In genomic region chr2:53964237-53964952, GRCh38 we compare ENCODE assay signal across 11 cellular contexts. TPM values are rescaled to one million over a fixed set of nuclear protein-coding genes. Genes with fewer than 3 reads are reported as not detected.
DNase-seq lines count a peak whose midpoint lies in the region; ATAC-seq, FAIRE-seq and TF ChIP-seq lines count a peak whose summit lies in the region.
"Had no signal": no experiment of that assay in that cellular context is flagged by ENCODE, and none has a peak within 500 bp of the region (broad histone marks: within the 10 kb centered on the region; RNA-seq: fewer than 3 reads in every experiment).

No MANE protein-coding gene starts in this region.

- no peak overlapping the region for H3K4ac ChIP-seq in mesendoderm (ENCODE audit: low read depth, low read length)

- no peak overlapping the region for H4K5ac ChIP-seq in mesendoderm (ENCODE audit: low read length)

- H3K4me1 ChIP-seq in DND-41 (ENCODE audit: insufficient read depth, low read length) (peaks cover 38% of the 10 kb centered on the region), mesendoderm (ENCODE audit: control insufficient read depth, low read depth, low read length) (peaks cover 4% of the 10 kb centered on the region), SK-N-SH (ENCODE audit: control insufficient read depth in 1 of 2, insufficient read depth in 2 of 2, low read depth in 1 of 2, low read length in 1 of 2) (peaks cover 0 to 8% of the 10 kb centered on the region in 2 experiments; a peak in 2 of 4 replicates)

- H3K27me3 ChIP-seq in DND-41 (ENCODE audit: insufficient read depth, low read length, poor library complexity) = no peaks in the 10 kb centered on the region
- no peaks in the 10 kb centered on the region for H3K27me3 ChIP-seq in mesendoderm (ENCODE audit: insufficient read depth, low read length, poor library complexity)
- no peaks in the 10 kb centered on the region for H3K27me3 ChIP-seq in SK-N-SH (ENCODE audit: insufficient read depth)

- H3K27me3 Mint-ChIP-seq in activated T-helper 17 cell treated with anti-CD3 and anti-CD28 coated beads, Interleukin-2, amount 50 U/mL, for 72 hours = no peaks in the 10 kb centered on the region
- H3K27me3 Mint-ChIP-seq in activated T-helper 2 cell treated with anti-CD3 and anti-CD28 coated beads, Interferon-gamma antibody, Interleukin-2, Interleukin-4, amounts not matched to agents 10 μg/mL and 5 μg/mL and 100 μg/mL, durations not matched to agents 14 hours and 24 hours and 36 hours (ENCODE audit: low read depth) = no peaks in the 10 kb centered on the region

- no peak for DNase-seq in DND-41
- DNase-seq in H54 (ENCODE audit: insufficient read length, low spot score) = no peak
- no peak for DNase-seq in mesendoderm
- DNase-seq in NCI-H748 treated with DMSO at 0.1 percent for 48 hours (lab: John Stamatoyannopoulos, UW) = no peak
- DNase-seq in activated T-helper 2 cell treated with anti-CD3 and anti-CD28 coated beads, Interferon-gamma antibody, Interleukin-2, Interleukin-4, amounts not matched to agents 10 μg/mL and 5 μg/mL and 100 μg/mL, durations not matched to agents 14 hours and 24 hours and 36 hours (ENCODE audit: low spot score) = no peak
- no peak for DNase-seq in SK-N-SH
- DNase-seq: effector CD8-positive, alpha-beta T cell; hippocampal formation; NCI-H187 treated with DMSO at 0.1 percent for 48 hours had no signal

- TF ChIP-seq CTCF in DND-41 (IDR thresholded peaks at IDR 0.05; ENCODE audit: borderline replicate concordance, extremely low read depth, low read length, poor library complexity, severe bottlenecking) (no peak), SK-N-SH (IDR thresholded peaks at IDR 0.05) (no peak)

- no peaks in the 10 kb centered on the region for H3K9me2 ChIP-seq in SK-N-SH

- no peak overlapping the region for H2AK5ac ChIP-seq in mesendoderm (ENCODE audit: low read length)

- peaks cover 39% of the 10 kb centered on the region; the same call in 1 of the 2 replicates for H4K20me1 ChIP-seq in DND-41 (ENCODE audit: insufficient read depth, low read length)
- H4K20me1 ChIP-seq in SK-N-SH (ENCODE audit: insufficient read depth) = peaks cover 82% of the 10 kb centered on the region

- H4K8ac ChIP-seq in mesendoderm (ENCODE audit: low read depth, low read length) = no peak overlapping the region

- peak overlapping the region; percentile 20 for H3K56ac ChIP-seq in mesendoderm (ENCODE audit: low read length)

- H2BK120ac ChIP-seq in mesendoderm (ENCODE audit: low read depth, low read length) = no peak overlapping the region

- no peak overlapping the region for H3K9ac ChIP-seq in DND-41 (ENCODE audit: low read depth, low read length)
- no peak overlapping the region for H3K9ac ChIP-seq in mesendoderm (ENCODE audit: low read length)
- no peak overlapping the region for H3K9ac ChIP-seq in SK-N-SH

- no CpG with 5 or more reads among the region's 2 CpGs for WGBS in mesendoderm (ENCODE audit: extremely low coverage, insufficient coverage, low lambda C conversion rate)
- 76% methylated on average over 2 of the region's 2 CpGs for WGBS in SK-N-SH (ENCODE audit: low lambda C conversion rate)

- no peak overlapping the region for H3K4me3 ChIP-seq in DND-41 (ENCODE audit: low read depth in 1 of 2, low read length in 2 of 2)
- no peak overlapping the region for H3K4me3 ChIP-seq in mesendoderm (ENCODE audit: low read length)
- H3K4me3 ChIP-seq in SK-N-SH (ENCODE audit: low read depth in 2 of 2, low read length in 1 of 2) = no peak overlapping the region

- intact Hi-C loops in activated T-helper 2 cell treated with anti-CD3 and anti-CD28 coated beads, Interferon-gamma antibody, Interleukin-2, Interleukin-4, amounts not matched to agents 10 μg/mL and 5 μg/mL and 100 μg/mL, durations not matched to agents 14 hours and 24 hours and 36 hours (cut with micrococcal nuclease) = loop anchor here (10.0 kb wide), 1 partner anchor 600 kb away; no protein-coding TSS in a partner anchor

- CTCF ChIA-PET in SK-N-SH (lab: Yijun Ruan, JAX) = no interaction called here

- H3K23ac ChIP-seq in mesendoderm (ENCODE audit: low read length) = no peak overlapping the region

- H3K4me3 Mint-ChIP-seq in activated T-helper 17 cell treated with anti-CD3 and anti-CD28 coated beads, Interleukin-2, amount 50 U/mL, for 72 hours = peak overlapping the region; percentile 4
- no peak overlapping the region for H3K4me3 Mint-ChIP-seq in activated T-helper 2 cell treated with anti-CD3 and anti-CD28 coated beads, Interferon-gamma antibody, Interleukin-2, Interleukin-4, amounts not matched to agents 10 μg/mL and 5 μg/mL and 100 μg/mL, durations not matched to agents 14 hours and 24 hours and 36 hours (ENCODE audit: low read depth)

- H3K79me1 ChIP-seq in mesendoderm (ENCODE audit: low read length) = peaks cover 2% of the 10 kb centered on the region

- H3K79me2 ChIP-seq in DND-41 (ENCODE audit: insufficient read depth, low read length) (peaks cover 100% of the 10 kb centered on the region), mesendoderm (ENCODE audit: control insufficient read depth, insufficient read depth, low read length) (peaks cover 86% of the 10 kb centered on the region), SK-N-SH (ENCODE audit: insufficient read depth) (peaks cover 100% of the 10 kb centered on the region)

- no peak overlapping the region for H2BK15ac ChIP-seq in mesendoderm (replicated peaks; ENCODE audit: low read depth)

- TF ChIP-seq EP300 in SK-N-SH (IDR thresholded peaks at IDR 0.05; ENCODE audit: borderline replicate concordance in 1 of 2, low read depth in 1 of 2, low read length in 1 of 2) = no peak

- H2BK5ac ChIP-seq in mesendoderm (ENCODE audit: low read length) = no peak overlapping the region

- H2AFZ ChIP-seq in DND-41 (ENCODE audit: low read depth, low read length) (no peak overlapping the region), SK-N-SH (ENCODE audit: low read depth) (no peak overlapping the region)

- peaks cover under 1% of the 10 kb centered on the region for H3F3A ChIP-seq in SK-N-SH (replicated peaks; ENCODE audit: insufficient read depth)

- H3K36me3 ChIP-seq in DND-41 (ENCODE audit: insufficient read depth, low read length) = no peaks in the 10 kb centered on the region
- no peaks in the 10 kb centered on the region for H3K36me3 ChIP-seq in mesendoderm (ENCODE audit: control insufficient read depth, insufficient read depth, low read length)
- peaks cover 0 to 4% of the 10 kb centered on the region in 2 experiments for H3K36me3 ChIP-seq in SK-N-SH (replicated peaks in 1 of 2; ENCODE audit: control insufficient read depth in 1 of 2, insufficient read depth in 2 of 2, low read length in 1 of 2)

- H3K9me3 Mint-ChIP-seq in activated T-helper 17 cell treated with anti-CD3 and anti-CD28 coated beads, Interleukin-2, amount 50 U/mL, for 72 hours = no peaks in the 10 kb centered on the region
- H3K9me3 Mint-ChIP-seq in activated T-helper 2 cell treated with anti-CD3 and anti-CD28 coated beads, Interferon-gamma antibody, Interleukin-2, Interleukin-4, amounts not matched to agents 10 μg/mL and 5 μg/mL and 100 μg/mL, durations not matched to agents 14 hours and 24 hours and 36 hours = no peaks in the 10 kb centered on the region

- no peaks in the 10 kb centered on the region for H3K36me3 Mint-ChIP-seq in activated T-helper 17 cell treated with anti-CD3 and anti-CD28 coated beads, Interleukin-2, amount 50 U/mL, for 72 hours (ENCODE audit: low read depth)
- H3K36me3 Mint-ChIP-seq in activated T-helper 2 cell treated with anti-CD3 and anti-CD28 coated beads, Interferon-gamma antibody, Interleukin-2, Interleukin-4, amounts not matched to agents 10 μg/mL and 5 μg/mL and 100 μg/mL, durations not matched to agents 14 hours and 24 hours and 36 hours (ENCODE audit: low read depth) = peaks cover 22% of the 10 kb centered on the region

- H3K27ac ChIP-seq in DND-41 (ENCODE audit: low read length) (no peak overlapping the region), mesendoderm (ENCODE audit: low read depth, low read length) (no peak overlapping the region), SK-N-SH (ENCODE audit: low read depth in 2 of 2, low read length in 1 of 2) (no peak overlapping the region)

- no peak for ATAC-seq in DND-41 (ENCODE audit: insufficient read depth, low read depth)
- ATAC-seq in activated T-helper 17 cell treated with anti-CD3 and anti-CD28 coated beads, Interleukin-2, amount 50 U/mL, for 72 hours (replicated peaks) = peak; percentile 62

- peak; percentile 64 for FAIRE-seq in H54 (lab: Jason Lieb, UNC)
- FAIRE-seq: RCC 7860 had no signal

- H3K27ac Mint-ChIP-seq in activated T-helper 17 cell treated with anti-CD3 and anti-CD28 coated beads, Interleukin-2, amount 50 U/mL, for 72 hours = no peak overlapping the region
- H3K27ac Mint-ChIP-seq in activated T-helper 2 cell treated with anti-CD3 and anti-CD28 coated beads, Interferon-gamma antibody, Interleukin-2, Interleukin-4, amounts not matched to agents 10 μg/mL and 5 μg/mL and 100 μg/mL, durations not matched to agents 14 hours and 24 hours and 36 hours = no peak overlapping the region

- H3K9me3 ChIP-seq in DND-41 (ENCODE audit: insufficient read depth, low read length, severe bottlenecking) (no peaks in the 10 kb centered on the region), SK-N-SH (no peaks in the 10 kb centered on the region)

- H3K4me1 Mint-ChIP-seq in activated T-helper 17 cell treated with anti-CD3 and anti-CD28 coated beads, Interleukin-2, amount 50 U/mL, for 72 hours = peaks cover 41% of the 10 kb centered on the region
- H3K4me1 Mint-ChIP-seq in activated T-helper 2 cell treated with anti-CD3 and anti-CD28 coated beads, Interferon-gamma antibody, Interleukin-2, Interleukin-4, amounts not matched to agents 10 μg/mL and 5 μg/mL and 100 μg/mL, durations not matched to agents 14 hours and 24 hours and 36 hours (ENCODE audit: low read depth) = peaks cover 39% of the 10 kb centered on the region

- H3K4me2 ChIP-seq in DND-41 (ENCODE audit: insufficient read depth, low read length) (0 out of 2 replicates have a peak overlapping the region, but pooled peaks have one; percentile 7), mesendoderm (ENCODE audit: low read length) (no peak overlapping the region), SK-N-SH (no peak overlapping the region)

- no peak for TF ChIP-seq POLR2A in H54 (IDR thresholded peaks at IDR 0.05; ENCODE audit: low read depth, low read length)

- POLR2A ChIA-PET in SK-N-SH (lab: Yijun Ruan, JAX) = no interaction called here

- H3K18ac ChIP-seq in mesendoderm (ENCODE audit: low read length) = no peak overlapping the region

- no peak for TF ChIP-seq RAD21 in SK-N-SH (IDR thresholded peaks at IDR 0.05; ENCODE audit: low read length)

TF ChIP-seq in SK-N-SH, 30 proteins besides CTCF, POLR2A, EP300 and RAD21:
- no peak for TF ChIP-seq GABPA (IDR thresholded peaks at IDR 0.05; ENCODE audit: low read depth)

RNA-seq across cellular contexts. Expression of gene PSME4, which starts 6.4 kb away (rescaled TPM):
- 10 to 100 TPM; 30.9 to 47.9 TPM for total RNA-seq in activated T-helper 17 cell treated with anti-CD3 and anti-CD28 coated beads, Interleukin-2, amount 50 U/mL, for 72 hours
- 58.7 TPM for polyA plus RNA-seq in mesendoderm (2013, experiment 1 of 2)
- 56.4 TPM for polyA plus RNA-seq in mesendoderm (2013, experiment 2 of 2)
- 52.0 and 57.3 TPM in 2 replicates for total RNA-seq in activated T-helper 2 cell treated with anti-CD3 and anti-CD28 coated beads, Interferon-gamma antibody, Interleukin-2, Interleukin-4, amounts not matched to agents 10 μg/mL and 5 μg/mL and 100 μg/mL, durations not matched to agents 14 hours and 24 hours and 36 hours
- 12.8 and 16.2 TPM in 2 replicates for polyA plus RNA-seq in SK-N-SH (2012; rRNA removed)
- 13.2 and 14.4 TPM in 2 replicates for polyA plus RNA-seq in SK-N-SH (2012; cell fraction: cytosol; rRNA removed)
- polyA plus RNA-seq in SK-N-SH (2012; cell fraction: nucleus; rRNA removed) = 19.1 and 46.4 TPM in 2 replicates
